In the genomic region with DNA sequence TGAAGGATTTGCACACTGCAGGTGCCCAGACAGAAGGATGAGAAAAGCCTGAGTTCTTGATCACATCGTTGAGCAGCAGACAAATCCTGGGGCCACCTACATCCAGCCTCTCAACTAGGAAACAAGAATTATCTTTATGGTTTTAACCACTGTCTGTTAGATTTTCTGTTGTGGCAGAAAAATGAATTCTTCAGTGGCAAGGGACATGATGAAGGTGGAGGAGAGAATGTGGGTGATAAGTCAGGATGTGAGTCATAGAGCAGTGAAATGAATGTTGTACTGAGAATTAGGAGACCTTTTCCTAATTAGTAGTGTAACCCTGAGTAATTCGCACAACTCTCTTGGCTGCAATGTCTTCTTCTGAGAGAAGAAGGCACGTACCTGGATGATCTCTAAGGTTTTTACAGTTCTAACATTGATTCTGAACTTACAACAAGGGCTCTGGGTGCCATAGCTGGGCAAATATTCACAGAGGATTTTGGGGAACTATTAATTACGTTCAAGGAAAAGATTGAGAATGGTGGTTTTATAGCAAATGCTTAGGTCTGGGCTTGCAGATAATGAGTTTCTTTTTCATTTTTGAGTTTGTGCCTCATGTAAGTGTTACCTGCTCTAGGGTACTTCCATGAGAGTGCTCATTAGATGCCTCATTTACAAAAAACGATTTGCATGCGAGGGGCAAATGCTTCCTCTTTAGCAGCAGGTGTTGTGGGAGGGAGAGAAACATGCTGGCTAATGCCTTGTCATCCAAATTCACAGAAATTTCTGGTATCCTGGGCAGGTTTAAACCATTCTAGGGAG, we compare ENCODE assay signal across 8 cellular contexts.
DNase-seq lines count a peak whose midpoint lies in the region; ATAC-seq lines count a peak whose summit lies in the region.

No MANE protein-coding gene starts in this region.

- H3K4me3 Mint-ChIP-seq in T-helper 1 cell treated with Interleukin-12 subunit alpha and Interleukin-12 subunit beta and Interleukin-4 antibody, amounts not matched to agents 30 μg/mL and 1 μg/mL, for 36 hours, result peak overlapping the region; percentile 75
- peak overlapping the region; percentile 36 for H3K4me3 Mint-ChIP-seq in natural killer cell treated with Interleukin-12 subunit alpha and Interleukin-12 subunit beta and Interleukin-15 and Interleukin-18, amount 100 ng/mL, for 72 hours

- H3K27ac Mint-ChIP-seq in T-helper 1 cell treated with Interleukin-12 subunit alpha and Interleukin-12 subunit beta and Interleukin-4 antibody, amounts not matched to agents 30 μg/mL and 1 μg/mL, for 36 hours, result peak overlapping the region; percentile 89
- H3K27ac Mint-ChIP-seq in natural killer cell treated with Interleukin-12 subunit alpha and Interleukin-12 subunit beta and Interleukin-15 and Interleukin-18, amount 100 ng/mL, for 72 hours, result peak overlapping the region in 1 of 2 donors; percentile 63

- peaks cover 34% of the 10 kb centered on the region for H3K4me1 Mint-ChIP-seq in T-helper 1 cell treated with Interleukin-12 subunit alpha and Interleukin-12 subunit beta and Interleukin-4 antibody, amounts not matched to agents 30 μg/mL and 1 μg/mL, for 36 hours (ENCODE audit: low read depth)
- H3K4me1 Mint-ChIP-seq in natural killer cell treated with Interleukin-12 subunit alpha and Interleukin-12 subunit beta and Interleukin-15 and Interleukin-18, amount 100 ng/mL, for 72 hours (ENCODE audit: low read depth in 2 of 2), result peaks cover 0 to 14% of the 10 kb centered on the region in 2 donors

- peak; percentile 88 for ATAC-seq in HG02884 (IDR thresholded peaks at IDR 0.05; ENCODE audit: unreplicated experiment)
- peak; percentile 69 to 89 for ATAC-seq in natural killer cell treated with Interleukin-12 subunit alpha and Interleukin-12 subunit beta and Interleukin-15 and Interleukin-18, amount 100 ng/mL, for 72 hours

- no peaks in the 10 kb centered on the region for H3K27me3 Mint-ChIP-seq in T-helper 1 cell treated with Interleukin-12 subunit alpha and Interleukin-12 subunit beta and Interleukin-4 antibody, amounts not matched to agents 30 μg/mL and 1 μg/mL, for 36 hours (ENCODE audit: low read depth)
- H3K27me3 Mint-ChIP-seq in natural killer cell treated with Interleukin-12 subunit alpha and Interleukin-12 subunit beta and Interleukin-15 and Interleukin-18, amount 100 ng/mL, for 72 hours, result peaks cover 7 to 12% of the 10 kb centered on the region in 2 donors

- peaks cover 9% of the 10 kb centered on the region for H3K9me3 Mint-ChIP-seq in T-helper 1 cell treated with Interleukin-12 subunit alpha and Interleukin-12 subunit beta and Interleukin-4 antibody, amounts not matched to agents 30 μg/mL and 1 μg/mL, for 36 hours
- no peaks in the 10 kb centered on the region for H3K9me3 Mint-ChIP-seq in natural killer cell treated with Interleukin-12 subunit alpha and Interleukin-12 subunit beta and Interleukin-15 and Interleukin-18, amount 100 ng/mL, for 72 hours

- DNase-seq in NCI-H2081 (lab: John Stamatoyannopoulos, UW) (peak; percentile 18 to 22), NCI-H2081 treated with DMSO at 0.1 percent for 48 hours (lab: John Stamatoyannopoulos, UW) (no peak), NCI-H748 treated with DMSO at 0.1 percent for 48 hours (lab: John Stamatoyannopoulos, UW) (no peak), anterior cingulate cortex (lab: John Stamatoyannopoulos, UW) (no peak), COR-L47 (lab: John Stamatoyannopoulos, UW) (no peak)
- no peak for DNase-seq in natural killer cell treated with Interleukin-12 subunit alpha and Interleukin-12 subunit beta and Interleukin-15 and Interleukin-18, amount 100 ng/mL, for 72 hours (ENCODE audit: low spot score)

- H3K36me3 Mint-ChIP-seq in T-helper 1 cell treated with Interleukin-12 subunit alpha and Interleukin-12 subunit beta and Interleukin-4 antibody, amounts not matched to agents 30 μg/mL and 1 μg/mL, for 36 hours (ENCODE audit: low read depth), result peaks cover 4% of the 10 kb centered on the region
- no peaks in the 10 kb centered on the region for H3K36me3 Mint-ChIP-seq in natural killer cell treated with Interleukin-12 subunit alpha and Interleukin-12 subunit beta and Interleukin-15 and Interleukin-18, amount 100 ng/mL, for 72 hours

Comparison
In these comparisons a context has a peak if more than half of its experiments do, and no peak if none do; other contexts are left out.
1. DNase-seq: peak in NCI-H2081 (2 of 2); none in NCI-H2081 treated with DMSO at 0.1 percent for 48 hours (single experiment), natural killer cell treated with Interleukin-12 subunit alpha and Interleukin-12 subunit beta and Interleukin-15 and Interleukin-18, amount 100 ng/mL, for 72 hours (single experiment), NCI-H748 treated with DMSO at 0.1 percent for 48 hours (single experiment), anterior cingulate cortex (0 of 58) and COR-L47 (single experiment).